Comparison of ENCODE assay signal across 32 cellular contexts in the genomic region with DNA sequence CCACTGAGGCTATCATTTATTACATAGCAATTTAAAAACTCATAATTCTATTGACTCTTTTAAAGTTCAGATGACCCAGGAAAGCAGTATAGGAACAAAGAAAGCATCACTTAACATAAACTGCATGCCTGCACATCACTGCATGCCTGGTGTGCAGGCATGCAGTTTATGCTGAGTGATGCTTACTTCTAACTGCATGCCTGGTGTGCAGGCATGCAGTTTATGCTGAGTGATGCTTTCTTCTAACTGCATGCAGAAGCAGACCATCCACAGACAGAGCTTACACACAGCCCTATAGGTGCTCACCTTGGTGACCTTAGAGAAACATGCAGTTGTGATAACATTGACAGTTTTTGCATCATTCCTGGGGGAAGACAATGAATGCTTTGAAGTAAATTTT. TPM values are rescaled to one million over a fixed set of nuclear protein-coding genes. Genes with fewer than 3 reads are reported as not detected.
"Had no signal": no experiment of that assay in that cellular context is flagged by ENCODE, and none has a peak within 500 bp of the region (broad histone marks: within the 10 kb centered on the region; RNA-seq: fewer than 3 reads in every experiment).

No MANE protein-coding gene starts in this region.

- H3K27me3 ChIP-seq: adrenal gland, brain microvascular endothelial cell, Peyer's patch, SJSA1 had no signal

- ATAC-seq: activated CD4-positive, CD25-positive, alpha-beta regulatory T cell treated with anti-CD3 and anti-CD28 coated beads, Interleukin-2, amount 50 U/mL, for 24 hours; activated naive CD4-positive, alpha-beta T cell treated with anti-CD3 and anti-CD28 coated beads, Interleukin-2, amount 50 U/mL, for 72 hours; activated T-cell treated with anti-CD3 and anti-CD28 coated beads, Interleukin-2, amount 50 U/mL, for 4 hours; PC-3; WTC11 had no signal

- H3K27ac ChIP-seq: adrenal gland, brain microvascular endothelial cell, Peyer's patch, SJSA1 had no signal

- H3K9ac ChIP-seq: SK-N-SH had no signal

- H3K4me2 ChIP-seq: SK-N-SH had no signal

- H3K4me1 ChIP-seq: adrenal gland, Peyer's patch, SJSA1 had no signal

- H3K4me3 ChIP-seq: adrenal gland, Peyer's patch, SJSA1 had no signal

- DNase-seq: activated CD4-positive, alpha-beta memory T cell treated with anti-CD3 and anti-CD28 coated beads for 36 hours; activated CD4-positive, alpha-beta T cell treated with anti-CD3 and anti-CD28 coated beads for 4 hours; activated CD4-positive, alpha-beta T cell treated with anti-CD3 and anti-CD28 coated beads, Interleukin-2, amount 50 U/mL, for 1 hour; activated CD8-positive, alpha-beta memory T cell treated with anti-CD3 and anti-CD28 coated beads, Interleukin-2, amount 50 U/mL, for 4 hours; activated gamma-delta T cell treated with Interleukin-2 at 50 U/mL for 16 hours; activated naive CD4-positive, alpha-beta T cell treated with anti-CD3 and anti-CD28 coated beads for 36 hours; activated T-cell treated with anti-CD3 and anti-CD28 coated beads for 4 hours; activated T-cell treated with anti-CD3 and anti-CD28 coated beads, Interleukin-2, amount 50 U/mL, for 4 hours; adrenal gland; brain microvascular endothelial cell; Karpas-422; NCI-H1048; NCI-H1436 treated with DMSO at 0.1 percent for 48 hours; NCI-H1694 treated with DMSO at 0.1 percent for 48 hours; NCI-H2029 treated with DMSO at 0.1 percent for 48 hours; NCI-H2107; NCI-H2171; NCI-H510A; NCI-H526; NCI-H748 treated with DMSO at 0.1 percent for 48 hours; NK-92 treated with Interleukin-12 subunit alpha and Interleukin-12 subunit beta, amount 100 ng/mL, for 24 hours; PC-3; Peyer's patch; RPMI8226; SHP77 treated with DMSO at 0.1 percent for 48 hours; SK-N-SH had no signal

- H3K9me3 ChIP-seq: adrenal gland, Peyer's patch, SJSA1, SK-N-SH had no signal

RNA-seq across cellular contexts. Expression of gene CXCL9, which starts 33.5 kb away (rescaled TPM):
- total RNA-seq: astrocyte, MCF 10A, PC-3, SJSA1 had no signal
- polyA plus RNA-seq: SK-N-SH had no signal

RNA-seq across cellular contexts. Expression of gene CXCL10, which starts 49.5 kb away (rescaled TPM):
- total RNA-seq: MCF 10A, PC-3, WTC11 had no signal
- polyA plus RNA-seq: SK-N-SH had no signal
